ENCODE assay signal across 1 cellular context in the genomic region with DNA sequence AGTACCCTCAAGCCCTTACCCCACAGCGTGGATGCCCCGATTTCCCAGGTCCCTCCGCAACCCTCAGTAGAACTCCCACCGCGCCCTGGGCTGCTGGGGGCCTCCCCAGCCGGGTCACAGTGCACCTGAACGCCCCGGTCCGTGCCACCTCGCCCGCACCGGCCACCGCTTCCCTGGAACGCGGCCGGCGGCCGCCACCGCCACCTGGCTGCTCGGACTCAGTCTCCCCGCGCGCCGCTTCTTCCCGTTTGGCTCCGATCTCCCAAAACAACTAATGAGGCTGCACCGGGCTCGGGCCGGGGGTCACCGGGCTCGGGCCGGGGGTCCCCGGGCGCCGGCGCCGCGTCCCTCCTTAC.
TF ChIP-seq lines count a peak whose summit lies in the region.

No MANE protein-coding gene starts in this region.

TF ChIP-seq in liver, 16 proteins besides CTCF, POLR2A, EP300 and RAD21 (continued from another document):
- TF ChIP-seq, protein P1, sequence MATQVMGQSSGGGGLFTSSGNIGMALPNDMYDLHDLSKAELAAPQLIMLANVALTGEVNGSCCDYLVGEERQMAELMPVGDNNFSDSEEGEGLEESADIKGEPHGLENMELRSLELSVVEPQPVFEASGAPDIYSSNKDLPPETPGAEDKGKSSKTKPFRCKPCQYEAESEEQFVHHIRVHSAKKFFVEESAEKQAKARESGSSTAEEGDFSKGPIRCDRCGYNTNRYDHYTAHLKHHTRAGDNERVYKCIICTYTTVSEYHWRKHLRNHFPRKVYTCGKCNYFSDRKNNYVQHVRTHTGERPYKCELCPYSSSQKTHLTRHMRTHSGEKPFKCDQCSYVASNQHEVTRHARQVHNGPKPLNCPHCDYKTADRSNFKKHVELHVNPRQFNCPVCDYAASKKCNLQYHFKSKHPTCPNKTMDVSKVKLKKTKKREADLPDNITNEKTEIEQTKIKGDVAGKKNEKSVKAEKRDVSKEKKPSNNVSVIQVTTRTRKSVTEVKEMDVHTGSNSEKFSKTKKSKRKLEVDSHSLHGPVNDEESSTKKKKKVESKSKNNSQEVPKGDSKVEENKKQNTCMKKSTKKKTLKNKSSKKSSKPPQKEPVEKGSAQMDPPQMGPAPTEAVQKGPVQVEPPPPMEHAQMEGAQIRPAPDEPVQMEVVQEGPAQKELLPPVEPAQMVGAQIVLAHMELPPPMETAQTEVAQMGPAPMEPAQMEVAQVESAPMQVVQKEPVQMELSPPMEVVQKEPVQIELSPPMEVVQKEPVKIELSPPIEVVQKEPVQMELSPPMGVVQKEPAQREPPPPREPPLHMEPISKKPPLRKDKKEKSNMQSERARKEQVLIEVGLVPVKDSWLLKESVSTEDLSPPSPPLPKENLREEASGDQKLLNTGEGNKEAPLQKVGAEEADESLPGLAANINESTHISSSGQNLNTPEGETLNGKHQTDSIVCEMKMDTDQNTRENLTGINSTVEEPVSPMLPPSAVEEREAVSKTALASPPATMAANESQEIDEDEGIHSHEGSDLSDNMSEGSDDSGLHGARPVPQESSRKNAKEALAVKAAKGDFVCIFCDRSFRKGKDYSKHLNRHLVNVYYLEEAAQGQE (IDR thresholded peaks at IDR 0.05), result no peak
- TF ChIP-seq, protein P2, sequence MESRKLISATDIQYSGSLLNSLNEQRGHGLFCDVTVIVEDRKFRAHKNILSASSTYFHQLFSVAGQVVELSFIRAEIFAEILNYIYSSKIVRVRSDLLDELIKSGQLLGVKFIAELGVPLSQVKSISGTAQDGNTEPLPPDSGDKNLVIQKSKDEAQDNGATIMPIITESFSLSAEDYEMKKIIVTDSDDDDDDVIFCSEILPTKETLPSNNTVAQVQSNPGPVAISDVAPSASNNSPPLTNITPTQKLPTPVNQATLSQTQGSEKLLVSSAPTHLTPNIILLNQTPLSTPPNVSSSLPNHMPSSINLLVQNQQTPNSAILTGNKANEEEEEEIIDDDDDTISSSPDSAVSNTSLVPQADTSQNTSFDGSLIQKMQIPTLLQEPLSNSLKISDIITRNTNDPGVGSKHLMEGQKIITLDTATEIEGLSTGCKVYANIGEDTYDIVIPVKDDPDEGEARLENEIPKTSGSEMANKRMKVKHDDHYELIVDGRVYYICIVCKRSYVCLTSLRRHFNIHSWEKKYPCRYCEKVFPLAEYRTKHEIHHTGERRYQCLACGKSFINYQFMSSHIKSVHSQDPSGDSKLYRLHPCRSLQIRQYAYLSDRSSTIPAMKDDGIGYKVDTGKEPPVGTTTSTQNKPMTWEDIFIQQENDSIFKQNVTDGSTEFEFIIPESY (IDR thresholded peaks at IDR 0.05), result no peak
- TF ChIP-seq RXRA (IDR thresholded peaks at IDR 0.05) (no peak), FOXA1 (IDR thresholded peaks at IDR 0.05) (no peak), EGR1 (IDR thresholded peaks at IDR 0.05; ENCODE audit: low read depth in 2 of 2) (no peak), NR2F2 (IDR thresholded peaks at IDR 0.05) (no peak), TAF1 (conservative IDR thresholded peaks at IDR 0.05) (no peak)
TF ChIP-seq in liver: peak in this region for 0.
